Comparison of ENCODE assay signal across 8 cellular contexts in the genomic region with DNA sequence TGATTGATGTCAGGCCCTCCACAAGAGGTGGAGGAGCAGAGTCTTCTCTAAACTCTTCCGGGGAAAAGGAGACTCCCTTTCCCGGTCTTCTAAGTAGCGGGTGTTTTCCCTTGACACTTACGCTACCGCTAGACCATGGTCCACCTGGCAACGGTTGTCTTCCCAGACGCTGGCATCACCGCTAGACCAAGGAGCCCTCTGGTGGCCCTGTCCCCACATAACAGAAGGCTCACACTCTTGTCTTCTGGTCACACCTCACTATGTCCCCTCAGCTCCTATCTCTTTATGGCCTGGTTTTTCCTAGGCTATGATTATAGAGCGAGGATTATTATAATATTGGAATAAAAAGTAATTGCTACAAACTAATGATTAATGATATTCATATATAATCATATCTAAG.
A peak's percentile ranks its signal among the peaks of the same experiment; 100 is the strongest.
DNase-seq lines count a peak whose midpoint lies in the region; ATAC-seq and TF ChIP-seq lines count a peak whose summit lies in the region.
"Not testable (repeated sequence)": the region's sequence is repeated elsewhere in the genome, so short reads cannot be mapped to it uniquely, and the experiment has no call there.

No MANE protein-coding gene starts in this region.

- not testable (repeated sequence) for H3K4me3 Mint-ChIP-seq in progenitor cell of endocrine pancreas (ENCODE audit: low read depth)

- 13 to 34% methylated on average over 9 of the region's 9 CpGs for whole genome bisulfite sequencing in body of pancreas, 2 donors

- not testable (repeated sequence) for H3K4me1 Mint-ChIP-seq in progenitor cell of endocrine pancreas (ENCODE audit: low read depth)

- peak; percentile 56 for ATAC-seq in body of pancreas

- not testable (repeated sequence) for H3K4me1 ChIP-seq in body of pancreas

- H3K27me3 ChIP-seq in body of pancreas = not testable (repeated sequence)

- H3K9me3 ChIP-seq in body of pancreas = not testable (repeated sequence)

- TF ChIP-seq POLR2A in body of pancreas (IDR thresholded peaks at IDR 0.05) = not testable (repeated sequence)

- in situ Hi-C loops in ACHN (cut with HindIII; ENCODE audit: low pct_ligation_motif_present, low pct_unique_long_range_greater_than_20kb, low sequenced_read_pairs) = not testable (repeated sequence)

- not testable (repeated sequence) for H3K27ac ChIP-seq in body of pancreas

- H3K4me3 ChIP-seq in GM12865 (ENCODE audit: low read depth, low read length); LNCaP clone FGC (ENCODE audit: low read depth, low read length); body of pancreas: not testable (repeated sequence)

- peak; percentile 38 for TF ChIP-seq CTCF in GM12865 (IDR thresholded peaks at IDR 0.05; ENCODE audit: insufficient read depth, low read depth, low read length, missing control alignments)
- TF ChIP-seq CTCF in LNCaP clone FGC (IDR thresholded peaks at IDR 0.05; ENCODE audit: control insufficient read depth, extremely low read depth, insufficient read depth) = peak; percentile 66
- TF ChIP-seq CTCF in body of pancreas (IDR thresholded peaks at IDR 0.05) = peak; percentile 32 to 77 (median 52)
- TF ChIP-seq CTCF in progenitor cell of endocrine pancreas (IDR thresholded peaks at IDR 0.05; ENCODE audit: unreplicated experiment) = peak; percentile 41

- H3K36me3 ChIP-seq in body of pancreas (replicated peaks in 1 of 2; ENCODE audit: insufficient read depth in 1 of 2, low read depth in 2 of 2) = not testable (repeated sequence)

- not testable (repeated sequence) for H3K36me3 Mint-ChIP-seq in progenitor cell of endocrine pancreas (ENCODE audit: insufficient read depth)

- peak; percentile 0 for DNase-seq in ACHN
- peak; percentile 32 for DNase-seq in GM12865 (ENCODE audit: low read depth)
- DNase-seq in LNCaP clone FGC (ENCODE audit: low read depth) = peak; percentile 30
- DNase-seq in NCI-H510A (lab: John Stamatoyannopoulos, UW) = peak; percentile 2
- DNase-seq in RKO (ENCODE audit: low spot score) = peak; percentile 29
- DNase-seq in body of pancreas = peak; percentile 82 to 89 (median 84)
- peak; percentile 67 for DNase-seq in islet precursor cell
- not testable (repeated sequence) for DNase-seq in progenitor cell of endocrine pancreas (ENCODE audit: low spot score, unreplicated experiment)

- H3K27me3 Mint-ChIP-seq in progenitor cell of endocrine pancreas = not testable (repeated sequence)

- intact Hi-C loops in body of pancreas (cut with DNase I) = not testable (repeated sequence)

- not testable (repeated sequence) for H3K27ac Mint-ChIP-seq in progenitor cell of endocrine pancreas

- H3K9me3 Mint-ChIP-seq in progenitor cell of endocrine pancreas (ENCODE audit: low read depth) = not testable (repeated sequence)
